27 cellular contexts compared by ENCODE assay signal in the genomic region with DNA sequence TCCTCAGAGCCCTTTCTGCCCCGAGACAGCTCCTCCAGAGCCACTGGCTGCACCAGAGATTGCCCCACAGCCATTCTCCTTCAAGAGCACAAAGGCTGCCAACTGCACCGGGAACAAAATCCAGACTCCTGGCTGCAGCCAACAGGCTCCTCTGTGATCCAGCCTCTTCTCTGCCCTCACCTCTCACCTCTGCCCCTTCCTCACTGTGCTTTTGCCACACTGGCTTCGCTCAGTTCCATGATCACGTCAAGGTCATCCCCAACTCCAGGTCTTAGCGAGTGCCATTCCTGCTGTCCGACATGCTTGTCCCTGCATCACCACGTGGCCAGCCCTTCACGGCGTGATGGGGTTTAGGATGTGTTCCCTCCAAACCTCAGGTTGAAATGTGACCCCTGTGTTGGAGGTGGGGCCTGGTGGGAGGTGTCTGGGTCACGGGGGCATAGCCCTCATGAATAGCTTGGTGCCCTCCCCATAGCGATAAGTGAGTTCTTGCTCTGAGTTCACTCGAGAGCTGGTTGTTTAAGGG.
"Had no signal": no experiment of that assay in that cellular context is flagged by ENCODE, and none has a peak within 500 bp of the region (broad histone marks: within the 10 kb centered on the region; RNA-seq: fewer than 3 reads in every experiment).

No MANE protein-coding gene starts in this region.

- H3K36me3 Mint-ChIP-seq: immature natural killer cell; naive thymus-derived CD8-positive, alpha-beta T cell; neural progenitor cell; stimulated activated effector memory CD8-positive, alpha-beta T cell treated with anti-CD3 and anti-CD28 coated beads, Interleukin-12 subunit alpha, Interleukin-12 subunit beta, amount 100 ng/mL, for 72 hours had no signal

- H3K4me3 ChIP-seq: heart left ventricle, left lung, lower lobe of right lung, neural progenitor cell, ovary, prostate gland, sigmoid colon, spleen, suprapubic skin, tibial nerve, upper lobe of left lung had no signal

- H3K36me3 ChIP-seq: heart left ventricle, left lung, lower lobe of right lung, neural progenitor cell, ovary, prostate gland, sigmoid colon, spleen, suprapubic skin, tibial nerve, upper lobe of left lung had no signal

- H3K9me3 ChIP-seq: heart left ventricle, left lung, lower lobe of right lung, ovary, prostate gland, sigmoid colon, spleen, suprapubic skin, upper lobe of left lung had no signal

- H3K4me2 ChIP-seq: neural progenitor cell had no signal

- H3K27me3 ChIP-seq: neural progenitor cell, ovary, tibial nerve, upper lobe of left lung had no signal

- ATAC-seq: heart left ventricle; left colon; left lung; lower lobe of right lung; naive thymus-derived CD8-positive, alpha-beta T cell; right cardiac atrium; stimulated activated effector memory CD8-positive, alpha-beta T cell treated with anti-CD3 and anti-CD28 coated beads, Interleukin-12 subunit alpha, Interleukin-12 subunit beta, amount 100 ng/mL, for 72 hours had no signal

- H3K9ac ChIP-seq: neural progenitor cell had no signal

- H3K27ac ChIP-seq: heart left ventricle, left lung, lower lobe of right lung, neural progenitor cell, ovary, prostate gland, sigmoid colon, spleen, suprapubic skin, tibial nerve, upper lobe of left lung had no signal

- H3K4me1 ChIP-seq: left lung, lower lobe of right lung, prostate gland, sigmoid colon, spleen, suprapubic skin, tibial nerve, upper lobe of left lung had no signal

- H3K4me1 Mint-ChIP-seq: immature natural killer cell; naive thymus-derived CD8-positive, alpha-beta T cell; stimulated activated effector memory CD8-positive, alpha-beta T cell treated with anti-CD3 and anti-CD28 coated beads, Interleukin-12 subunit alpha, Interleukin-12 subunit beta, amount 100 ng/mL, for 72 hours had no signal

- FAIRE-seq: islet of Langerhans, kidney, small intestine had no signal

- H3K27ac Mint-ChIP-seq: immature natural killer cell; naive thymus-derived CD8-positive, alpha-beta T cell; nephron; neural progenitor cell; stimulated activated effector memory CD8-positive, alpha-beta T cell treated with anti-CD3 and anti-CD28 coated beads, Interleukin-12 subunit alpha, Interleukin-12 subunit beta, amount 100 ng/mL, for 72 hours; stimulated activated naive CD8-positive, alpha-beta T cell treated with anti-CD3 and anti-CD28 coated beads, Interleukin-15, Interleukin-2, amounts not matched to agents 100 ng/mL and 50 ng/mL, for 24 hours had no signal

- DNase-seq: heart left ventricle; hypothalamus; immature natural killer cell; kidney; left colon; lower lobe of right lung; mammary epithelial cell; mesenchymal stem cell; ovary; retina; right cardiac atrium; sigmoid colon; small intestine; spleen; stimulated activated CD4-positive, alpha-beta T cell treated with anti-CD3 and anti-CD28 coated beads, Interleukin-4, amount 100 ng/mL, for 24 hours; stimulated activated naive CD4-positive, alpha-beta T cell; upper lobe of left lung had no signal

- H3K4me3 Mint-ChIP-seq: immature natural killer cell; naive thymus-derived CD8-positive, alpha-beta T cell; nephron; neural progenitor cell; stimulated activated effector memory CD8-positive, alpha-beta T cell treated with anti-CD3 and anti-CD28 coated beads, Interleukin-12 subunit alpha, Interleukin-12 subunit beta, amount 100 ng/mL, for 72 hours; stimulated activated naive CD8-positive, alpha-beta T cell treated with anti-CD3 and anti-CD28 coated beads, Interleukin-15, Interleukin-2, amounts not matched to agents 100 ng/mL and 50 ng/mL, for 24 hours had no signal

- H2AFZ ChIP-seq: neural progenitor cell had no signal

- H3K9me3 Mint-ChIP-seq: nephron; stimulated activated naive CD8-positive, alpha-beta T cell treated with anti-CD3 and anti-CD28 coated beads, Interleukin-15, Interleukin-2, amounts not matched to agents 100 ng/mL and 50 ng/mL, for 24 hours had no signal
